9 cellular contexts compared by ENCODE assay signal in the genomic region with DNA sequence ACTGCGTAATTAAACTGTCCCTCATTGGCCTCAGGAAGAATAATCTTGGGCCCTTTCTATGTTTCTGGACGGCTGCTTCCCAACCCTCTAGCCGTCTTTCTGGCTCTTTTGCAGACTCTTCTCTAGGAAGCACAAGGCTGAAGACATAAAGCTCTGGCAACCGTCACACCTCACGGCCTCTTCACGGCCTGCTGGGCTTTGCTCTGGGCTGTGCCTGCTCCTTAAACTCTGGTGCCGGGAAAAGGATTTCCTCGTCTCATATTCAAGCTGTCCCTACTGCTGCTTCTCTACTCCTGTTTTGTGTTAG. TPM values are rescaled to one million over a fixed set of nuclear protein-coding genes. Genes with fewer than 3 reads are reported as not detected.
A peak's percentile ranks its signal among the peaks of the same experiment; 100 is the strongest.
DNase-seq lines count a peak whose midpoint lies in the region; ATAC-seq, FAIRE-seq and TF ChIP-seq lines count a peak whose summit lies in the region.
"Had no signal": no experiment of that assay in that cellular context is flagged by ENCODE, and none has a peak within 500 bp of the region (broad histone marks: within the 10 kb centered on the region; RNA-seq: fewer than 3 reads in every experiment).

No MANE protein-coding gene starts in this region.

- H2AFZ ChIP-seq in MM.1S (ENCODE audit: low read length) (peak overlapping the region; percentile 87), neural progenitor cell (replicated peaks) (no peak overlapping the region)

- peak overlapping the region; percentile 95 for H3K27ac Mint-ChIP-seq in CD4-positive, alpha-beta T cell
- H3K27ac Mint-ChIP-seq in effector memory CD8-positive, alpha-beta T cell, result peak overlapping the region; percentile 94 to 96
- no peak overlapping the region for H3K27ac Mint-ChIP-seq in neural progenitor cell

- intact Hi-C loops in CD4-positive, alpha-beta T cell (cut with DNase I, micrococcal nuclease), result loop anchor here in 1 of 2 experiments (2.0 to 5.0 kb wide), 3 partner anchors 17 to 56 kb away; no protein-coding TSS in a partner anchor
- intact Hi-C loops in prostate gland (cut with DNase I), result no loop called here

- peak overlapping the region; percentile 94 for H3K4me3 Mint-ChIP-seq in CD4-positive, alpha-beta T cell
- peak overlapping the region; percentile 91 to 93 for H3K4me3 Mint-ChIP-seq in effector memory CD8-positive, alpha-beta T cell
- no peak overlapping the region for H3K4me3 Mint-ChIP-seq in neural progenitor cell

- no peak for DNase-seq in CD4-positive, alpha-beta T cell
- DNase-seq in MM.1S (peak; percentile 39), neural progenitor cell (ENCODE audit: low spot score) (peak; percentile 20), D721Med (ENCODE audit: insufficient read length, low spot score) (no peak), prostate gland (ENCODE audit: low spot score) (no peak), SW 1271 (lab: John Stamatoyannopoulos, UW) (no peak)
- DNase-seq in effector memory CD8-positive, alpha-beta T cell, result no peak
- DNase-seq: GDM1 had no signal

- no peaks in the 10 kb centered on the region for H3K9me2 ChIP-seq in MM.1S (replicated peaks; ENCODE audit: insufficient read depth, low read length)

- TF ChIP-seq CTCF in CD4-positive, alpha-beta T cell (IDR thresholded peaks at IDR 0.05), result no peak
- TF ChIP-seq CTCF in MM.1S (IDR thresholded peaks at IDR 0.05; ENCODE audit: low read length) (no peak), neural progenitor cell (IDR thresholded peaks at IDR 0.05) (no peak), D721Med (IDR thresholded peaks at IDR 0.05; ENCODE audit: insufficient read depth, missing control alignments) (no peak), prostate gland (IDR thresholded peaks at IDR 0.05) (no peak)

- H3K36me3 ChIP-seq in MM.1S (replicated peaks; ENCODE audit: insufficient read depth, low read length) (peaks cover 5% of the 10 kb centered on the region), neural progenitor cell (no peaks in the 10 kb centered on the region), prostate gland (no peaks in the 10 kb centered on the region)

- no peak for TF ChIP-seq POLR2A in prostate gland (IDR thresholded peaks at IDR 0.05)

- H3K27ac ChIP-seq in CD4-positive, alpha-beta T cell (ENCODE audit: low read depth, low read length), result peak overlapping the region; percentile 77
- peak overlapping the region; percentile 90 for H3K27ac ChIP-seq in MM.1S (ENCODE audit: low read length)
- H3K27ac ChIP-seq in neural progenitor cell, result no peak overlapping the region
- H3K27ac ChIP-seq in prostate gland, result no peak overlapping the region

- peaks cover 74% of the 10 kb centered on the region for H3K4me1 Mint-ChIP-seq in CD4-positive, alpha-beta T cell (ENCODE audit: low read depth)
- H3K4me1 Mint-ChIP-seq in effector memory CD8-positive, alpha-beta T cell (ENCODE audit: low read depth in 2 of 2), result peaks cover 57 to 69% of the 10 kb centered on the region in 2 donors
- peaks cover 15% of the 10 kb centered on the region for H3K4me1 Mint-ChIP-seq in neural progenitor cell

- no peaks in the 10 kb centered on the region for H3K9me3 ChIP-seq in CD4-positive, alpha-beta T cell (ENCODE audit: control insufficient read depth, low read length)
- H3K9me3 ChIP-seq in MM.1S (replicated peaks; ENCODE audit: insufficient read depth, low read length) (no peaks in the 10 kb centered on the region), neural progenitor cell (ENCODE audit: low read depth) (no peaks in the 10 kb centered on the region), prostate gland (no peaks in the 10 kb centered on the region)

- peaks cover 66% of the 10 kb centered on the region for H3K79me2 ChIP-seq in MM.1S (ENCODE audit: low read length)
- H3K79me2 ChIP-seq in neural progenitor cell (ENCODE audit: low read depth), result no peaks in the 10 kb centered on the region

- no peak for FAIRE-seq in D721Med (lab: Jason Lieb, UNC)

- H3K36me3 Mint-ChIP-seq in CD4-positive, alpha-beta T cell (ENCODE audit: low read depth), result peaks cover 55% of the 10 kb centered on the region
- peaks cover 44% of the 10 kb centered on the region for H3K36me3 Mint-ChIP-seq in effector memory CD8-positive, alpha-beta T cell (ENCODE audit: insufficient read depth)
- H3K36me3 Mint-ChIP-seq in neural progenitor cell, result peaks cover 5% of the 10 kb centered on the region

- CTCF ChIA-PET in CD4-positive, alpha-beta T cell (lab: Charles Lee), result interaction anchor here (1.1 to 2.3 kb wide), 7 partner anchors 10 to 55 kb away, joined by 4 to 8 read pairs (median 5); no protein-coding TSS in a partner anchor

- peak overlapping the region; percentile 68 for H3K4me3 ChIP-seq in MM.1S (ENCODE audit: low read length)
- H3K4me3 ChIP-seq in neural progenitor cell, result no peak overlapping the region
- H3K4me3 ChIP-seq in prostate gland, result peak overlapping the region in 1 of 2 donors; percentile 3

- H3K27me3 ChIP-seq in CD4-positive, alpha-beta T cell (ENCODE audit: control insufficient read depth, insufficient read depth, low read length), result no peaks in the 10 kb centered on the region
- H3K27me3 ChIP-seq in MM.1S (replicated peaks; ENCODE audit: insufficient read depth, low read length), result no peaks in the 10 kb centered on the region
- no peaks in the 10 kb centered on the region for H3K27me3 ChIP-seq in neural progenitor cell
- H3K27me3 ChIP-seq in prostate gland (replicated peaks; ENCODE audit: insufficient read depth), result no peaks in the 10 kb centered on the region

- no peak for ATAC-seq in CD4-positive, alpha-beta T cell (ENCODE audit: poor library complexity)
- ATAC-seq in effector memory CD8-positive, alpha-beta T cell (replicated peaks), result no peak
- no peak for ATAC-seq in GM19455 (IDR thresholded peaks at IDR 0.05; ENCODE audit: unreplicated experiment)

- no peaks in the 10 kb centered on the region for H3K27me3 Mint-ChIP-seq in CD4-positive, alpha-beta T cell
- H3K27me3 Mint-ChIP-seq in effector memory CD8-positive, alpha-beta T cell, result no peaks in the 10 kb centered on the region
- H3K27me3 Mint-ChIP-seq in neural progenitor cell (ENCODE audit: insufficient read depth, low read depth), result peaks cover under 1% of the 10 kb centered on the region

- no peaks in the 10 kb centered on the region for H4K20me1 ChIP-seq in MM.1S (ENCODE audit: insufficient read depth, low read length)
- no peaks in the 10 kb centered on the region for H4K20me1 ChIP-seq in neural progenitor cell (ENCODE audit: low read depth)

- H3K9me3 Mint-ChIP-seq in CD4-positive, alpha-beta T cell, result no peaks in the 10 kb centered on the region
- no peaks in the 10 kb centered on the region for H3K9me3 Mint-ChIP-seq in effector memory CD8-positive, alpha-beta T cell
- H3K9me3 Mint-ChIP-seq in neural progenitor cell, result no peaks in the 10 kb centered on the region

- H3K4me1 ChIP-seq in MM.1S (ENCODE audit: low read length) (peaks cover 26% of the 10 kb centered on the region), neural progenitor cell (peaks cover 12% of the 10 kb centered on the region), prostate gland (replicated peaks) (no peaks in the 10 kb centered on the region)

- H3K4me2 ChIP-seq in MM.1S (ENCODE audit: low read depth, low read length) (peak overlapping the region; percentile 97), neural progenitor cell (no peak overlapping the region)

- H3K9ac ChIP-seq in MM.1S (ENCODE audit: low read length), result peak overlapping the region; percentile 79
- no peak overlapping the region for H3K9ac ChIP-seq in neural progenitor cell

- POLR2A ChIA-PET in CD4-positive, alpha-beta T cell (lab: Charles Lee), result interaction anchor here (1.1 to 4.9 kb wide), 13 partner anchors 8 to 86 kb away, joined by 3 to 54 read pairs (median 6); partner anchors contain the start of gene WIPF1

- peaks cover 23% of the 10 kb centered on the region for H3F3A ChIP-seq in MM.1S (ENCODE audit: insufficient read depth, low read length)
- H3F3A ChIP-seq in neural progenitor cell (ENCODE audit: low read depth), result no peaks in the 10 kb centered on the region

- WGBS in prostate gland, result 70% methylated on average over 8 of the region's 8 CpGs

RNA-seq across cellular contexts. Expression of gene WIPF1, which starts 36.0 kb away (rescaled TPM):
- 100 to 1,000 TPM; 237 to 264 TPM for total RNA-seq in CD4-positive, alpha-beta T cell
- total RNA-seq in neural progenitor cell (ENCODE audit: low replicate concordance) (14.6 and 17.2 TPM in 2 replicates), prostate gland (10 to 100 TPM in 1 of 2 donors, 1 to 10 TPM in 1; 7.2 to 19.0 TPM)

Comparison
In these comparisons a context has a peak if more than half of its experiments do, and no peak if none do; other contexts are left out.
1. DNase-seq: peak in MM.1S (single experiment) and neural progenitor cell (single experiment); none in CD4-positive, alpha-beta T cell (0 of 10), effector memory CD8-positive, alpha-beta T cell (0 of 3), D721Med (single experiment), prostate gland (single experiment) and SW 1271 (0 of 2).
2. H3K27ac ChIP-seq: peak in CD4-positive, alpha-beta T cell (single experiment) and MM.1S (single experiment); none in neural progenitor cell (single experiment) and prostate gland (0 of 2).
3. RNA of gene WIPF1, which starts 36.0 kb away (total RNA-seq): 237 to 264 TPM in CD4-positive, alpha-beta T cell; 7.2 to 19.0 TPM in prostate gland and 14.6 to 17.2 TPM in neural progenitor cell; every median in the first group is over 10 times any median in the second.